26 cellular contexts compared by ENCODE assay signal in genomic region chr20:6348908-6349307, GRCh38.
"Had no signal": no experiment of that assay in that cellular context is flagged by ENCODE, and none has a peak within 500 bp of the region (broad histone marks: within the 10 kb centered on the region; RNA-seq: fewer than 3 reads in every experiment).

No MANE protein-coding gene starts in this region.

- ATAC-seq: activated CD4-positive, alpha-beta T cell treated with anti-CD3 and anti-CD28 coated beads for 36 hours; activated CD8-positive, alpha-beta memory T cell treated with anti-CD3 and anti-CD28 coated beads, Interleukin-2, amount 10 ng/mL, durations not matched to agents 7 days and 5 days; activated CD8-positive, alpha-beta T cell treated with anti-CD3 and anti-CD28 coated beads, Interleukin-2, amount 10 ng/mL, durations not matched to agents 7 days and 5 days; activated naive CD8-positive, alpha-beta T cell treated with anti-CD3 and anti-CD28 coated beads, Interleukin-2, amount 50 U/mL, for 24 hours; body of pancreas; esophagus mucosa had no signal

- H3K27me3 ChIP-seq: adrenal gland, body of pancreas, breast epithelium, dorsolateral prefrontal cortex had no signal

- H3K4me3 ChIP-seq: adrenal gland, body of pancreas, breast epithelium, coronary artery, dorsolateral prefrontal cortex had no signal

- H3K36me3 ChIP-seq: adrenal gland, breast epithelium had no signal

- DNase-seq: activated CD4-positive, alpha-beta memory T cell treated with anti-CD3 and anti-CD28 coated beads for 36 hours; activated CD4-positive, alpha-beta T cell treated with anti-CD3 and anti-CD28 coated beads for 36 hours; activated CD4-positive, alpha-beta T cell treated with anti-CD3 and anti-CD28 coated beads, Interleukin-2, amount 10 ng/mL, durations not matched to agents 24 days and 14 days; activated CD4-positive, CD25-positive, alpha-beta regulatory T cell; activated CD4-positive, CD25-positive, alpha-beta regulatory T cell treated with anti-CD3 and anti-CD28 coated beads, Interleukin-2, amount 50 U/mL, for 72 hours; activated CD8-positive, alpha-beta memory T cell treated with anti-CD3 and anti-CD28 coated beads, Interleukin-2, amount 10 ng/mL, durations not matched to agents 7 days and 5 days; activated CD8-positive, alpha-beta memory T cell treated with anti-CD3 and anti-CD28 coated beads, Interleukin-2, amount 50 U/mL, for 4 hours; activated CD8-positive, alpha-beta T cell treated with anti-CD3 and anti-CD28 coated beads, Interleukin-2, amount 10 ng/mL, durations not matched to agents 7 days and 5 days; activated effector memory CD4-positive, alpha-beta T cell treated with anti-CD3 and anti-CD28 coated beads, Interleukin-2, amount 50 U/mL, for 16 hours; activated naive CD4-positive, alpha-beta T cell treated with anti-CD3 and anti-CD28 coated beads for 36 hours; activated naive CD8-positive, alpha-beta T cell treated with anti-CD3 and anti-CD28 coated beads for 36 hours; activated naive CD8-positive, alpha-beta T cell treated with anti-CD3 and anti-CD28 coated beads, Interleukin-2, amount 50 U/mL, for 24 hours; activated T-cell treated with anti-CD3 and anti-CD28 coated beads, Interleukin-2, amount 50 U/mL, for 1 hour; activated T-cell treated with anti-CD3 and anti-CD28 coated beads, Interleukin-2, amount 50 U/mL, for 48 hours; adrenal gland; amygdala; aorta; body of pancreas; dorsolateral prefrontal cortex; effector memory CD4-positive, alpha-beta T cell; endodermal cell; foreskin fibroblast; T-helper 2 cell had no signal

- H3K4me1 ChIP-seq: body of pancreas, breast epithelium had no signal

- H3K27ac ChIP-seq: adrenal gland, body of pancreas, breast epithelium, coronary artery, dorsolateral prefrontal cortex had no signal

- H3K9me3 ChIP-seq: adrenal gland, body of pancreas, breast epithelium had no signal
